8 cellular contexts compared by ENCODE assay signal in genomic region chr3:14175383-14176037, GRCh38. TPM values are rescaled to one million over a fixed set of nuclear protein-coding genes. Genes with fewer than 3 reads are reported as not detected.
DNase-seq lines count a peak whose midpoint lies in the region; ATAC-seq, FAIRE-seq and TF ChIP-seq lines count a peak whose summit lies in the region.

No MANE protein-coding gene starts in this region.

- H3K4me3 Mint-ChIP-seq in activated CD4-positive, alpha-beta T cell treated with anti-CD3 and anti-CD28 coated beads, Interleukin-2, amount 10 ng/mL, durations not matched to agents 7 days and 5 days, result peak overlapping the region; percentile 11

- CTCF ChIA-PET in activated CD4-positive, alpha-beta T cell treated with anti-CD3 and anti-CD28 coated beads, Interleukin-2, amount 10 ng/mL, durations not matched to agents 7 days and 5 days (lab: Charles Lee), result interaction anchor here (0.6 to 1.4 kb wide), 5 partner anchors 10 to 830 kb away, joined by 3 to 6 read pairs (median 5); no protein-coding TSS in a partner anchor

- H3K4me1 Mint-ChIP-seq in activated CD4-positive, alpha-beta T cell treated with anti-CD3 and anti-CD28 coated beads, Interleukin-2, amount 10 ng/mL, durations not matched to agents 7 days and 5 days, result peaks cover 67% of the 10 kb centered on the region

- H3K27me3 ChIP-seq in DOHH2 (ENCODE audit: control insufficient read depth, low read length) (no peaks in the 10 kb centered on the region), pancreas (no peaks in the 10 kb centered on the region)

- FAIRE-seq in pancreas (lab: Jason Lieb, UNC), result no peak

- H3K4me3 ChIP-seq in DOHH2 (ENCODE audit: low read length) (peak overlapping the region; percentile 65), pancreas (no peak overlapping the region)

- H3K4me2 ChIP-seq in DOHH2 (ENCODE audit: low read length), result peak overlapping the region; percentile 86

- TF ChIP-seq CTCF in DOHH2 (IDR thresholded peaks at IDR 0.05; ENCODE audit: low read depth, low read length, poor library complexity, severe bottlenecking) (no peak), pancreas (IDR thresholded peaks at IDR 0.05) (no peak)

- peak overlapping the region; percentile 72 for H3K27ac Mint-ChIP-seq in activated CD4-positive, alpha-beta T cell treated with anti-CD3 and anti-CD28 coated beads, Interleukin-2, amount 10 ng/mL, durations not matched to agents 7 days and 5 days

- H3K9me2 ChIP-seq in DOHH2 (replicated peaks; ENCODE audit: control insufficient read depth, low read length), result no peaks in the 10 kb centered on the region

- H3K27me3 Mint-ChIP-seq in activated CD4-positive, alpha-beta T cell treated with anti-CD3 and anti-CD28 coated beads, Interleukin-2, amount 10 ng/mL, durations not matched to agents 7 days and 5 days, result no peaks in the 10 kb centered on the region

- peaks cover 13% of the 10 kb centered on the region for H3F3A ChIP-seq in DOHH2 (ENCODE audit: control insufficient read depth, insufficient read depth)

- POLR2A ChIA-PET in activated CD4-positive, alpha-beta T cell treated with anti-CD3 and anti-CD28 coated beads, Interleukin-2, amount 10 ng/mL, durations not matched to agents 7 days and 5 days (lab: Charles Lee), result no interaction called here

- H3K79me2 ChIP-seq in DOHH2 (ENCODE audit: control insufficient read depth, low read length), result peaks cover 74% of the 10 kb centered on the region

- H3K36me3 ChIP-seq in DOHH2 (ENCODE audit: control insufficient read depth, low read length) (peaks cover 31% of the 10 kb centered on the region), pancreas (peaks cover 6 to 21% (median 18%) of the 10 kb centered on the region in 3 donors)

- peak; percentile 89 for DNase-seq in activated CD4-positive, alpha-beta T cell treated with anti-CD3 and anti-CD28 coated beads, Interleukin-2, amount 10 ng/mL, durations not matched to agents 7 days and 5 days
- DNase-seq in iris pigment epithelial cell (ENCODE audit: low read depth) (peak; percentile 40), pancreas (no peak), head of caudate nucleus (no peak), NCI-H1092 (lab: John Stamatoyannopoulos, UW) (no peak)

- ATAC-seq in HG03469 (IDR thresholded peaks at IDR 0.05; ENCODE audit: unreplicated experiment) (peak; percentile 22), pancreas (no peak), HG03045 (IDR thresholded peaks at IDR 0.05; ENCODE audit: unreplicated experiment) (no peak)

- H3K36me3 Mint-ChIP-seq in activated CD4-positive, alpha-beta T cell treated with anti-CD3 and anti-CD28 coated beads, Interleukin-2, amount 10 ng/mL, durations not matched to agents 7 days and 5 days (ENCODE audit: low read depth), result peaks cover 35% of the 10 kb centered on the region

- H3K9me3 ChIP-seq in DOHH2 (ENCODE audit: control insufficient read depth, insufficient read depth, low read length) (no peaks in the 10 kb centered on the region), pancreas (no peaks in the 10 kb centered on the region)

- no peaks in the 10 kb centered on the region for H3K9me3 Mint-ChIP-seq in activated CD4-positive, alpha-beta T cell treated with anti-CD3 and anti-CD28 coated beads, Interleukin-2, amount 10 ng/mL, durations not matched to agents 7 days and 5 days

- H3K27ac ChIP-seq in DOHH2 (ENCODE audit: low read depth, low read length) (peak overlapping the region; percentile 76), pancreas (no peak overlapping the region)

- intact Hi-C loops in pancreas (cut with DNase I) (no loop called here), head of caudate nucleus (cut with DNase I) (no loop called here)

- WGBS in pancreas, 2 donors, result 56 to 66% methylated on average over 3 of the region's 3 CpGs

- H3K4me1 ChIP-seq in DOHH2 (ENCODE audit: control insufficient read depth, low read length), result peaks cover 44% of the 10 kb centered on the region
- peaks cover 8 to 29% (median 16%) of the 10 kb centered on the region in 3 donors for H3K4me1 ChIP-seq in pancreas

- H4K20me1 ChIP-seq in DOHH2 (ENCODE audit: control insufficient read depth, insufficient read depth, low read depth, low read length), result peaks cover 10% of the 10 kb centered on the region; the same call in 1 of the 2 replicates

RNA-seq across cellular contexts. Expression of gene XPC, which starts 2.9 kb away (rescaled TPM):
- 10 to 100 TPM; 41.1 to 43.0 TPM for total RNA-seq in activated CD4-positive, alpha-beta T cell treated with anti-CD3 and anti-CD28 coated beads, Interleukin-2, amount 10 ng/mL, durations not matched to agents 7 days and 5 days
- total RNA-seq in pancreas, result 10 to 100 TPM; 14.2 to 29.9 (median 19.5) TPM
- 10 to 100 TPM; 17.2 to 26.7 TPM for polyA plus RNA-seq in pancreas

RNA-seq across cellular contexts. Expression of gene LSM3, which starts 3.1 kb away (rescaled TPM):
- 10 to 100 TPM; 16.1 to 18.6 TPM for total RNA-seq in activated CD4-positive, alpha-beta T cell treated with anti-CD3 and anti-CD28 coated beads, Interleukin-2, amount 10 ng/mL, durations not matched to agents 7 days and 5 days
- total RNA-seq in pancreas, result 1 to 10 TPM; 3.2 to 5.0 (median 4.3) TPM
- polyA plus RNA-seq in pancreas, result 1 to 10 TPM; 3.7 to 7.9 TPM

RNA-seq across cellular contexts. Expression of gene TMEM43, which starts 50.7 kb away (rescaled TPM):
- 10 to 100 TPM; 40.4 to 42.0 TPM for total RNA-seq in activated CD4-positive, alpha-beta T cell treated with anti-CD3 and anti-CD28 coated beads, Interleukin-2, amount 10 ng/mL, durations not matched to agents 7 days and 5 days
- total RNA-seq in pancreas, result 10 to 100 TPM; 11.2 to 31.2 (median 17.6) TPM
- polyA plus RNA-seq in pancreas, result 10 to 100 TPM; 13.5 to 22.8 TPM

RNA-seq across cellular contexts. Expression of gene CHCHD4, which starts 50.8 kb away (rescaled TPM):
- 10 to 100 TPM; 12.7 to 13.2 TPM for total RNA-seq in activated CD4-positive, alpha-beta T cell treated with anti-CD3 and anti-CD28 coated beads, Interleukin-2, amount 10 ng/mL, durations not matched to agents 7 days and 5 days
- total RNA-seq in pancreas, result 1 to 10 TPM; 3.2 to 6.0 (median 5.3) TPM
- 1 to 10 TPM; 3.4 to 8.6 TPM for polyA plus RNA-seq in pancreas

Comparison
In these comparisons a context has a peak if more than half of its experiments do, and no peak if none do; other contexts are left out.
1. DNase-seq: peak in activated CD4-positive, alpha-beta T cell treated with anti-CD3 and anti-CD28 coated beads, Interleukin-2, amount 10 ng/mL, durations not matched to agents 7 days and 5 days (single experiment) and iris pigment epithelial cell (single experiment); none in pancreas (0 of 6), head of caudate nucleus (0 of 42) and NCI-H1092 (single experiment).